ENCODE assay signal across 22 cellular contexts in the genomic region with DNA sequence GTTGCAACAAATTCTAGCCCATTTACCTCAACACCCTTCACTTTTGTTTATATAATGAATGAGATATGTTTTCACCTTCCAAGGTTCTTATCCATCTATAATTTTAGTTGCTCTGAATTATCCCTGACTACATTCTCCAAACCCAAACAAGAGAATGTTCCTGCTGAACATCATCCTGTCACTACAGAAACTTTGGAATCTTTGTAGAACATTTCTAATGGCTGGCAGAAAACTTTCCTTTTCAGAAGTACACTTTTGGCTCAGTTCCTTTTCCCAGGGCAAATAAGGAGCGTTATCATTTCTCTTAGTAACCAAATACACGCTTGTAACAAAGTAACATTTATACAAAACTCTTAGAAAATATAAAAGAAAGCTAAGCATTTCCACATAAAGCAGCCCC.
"Had no signal": no experiment of that assay in that cellular context is flagged by ENCODE, and none has a peak within 500 bp of the region (broad histone marks: within the 10 kb centered on the region; RNA-seq: fewer than 3 reads in every experiment).

No MANE protein-coding gene starts in this region.

- H3K4me3 ChIP-seq: cardiac muscle cell, colonic mucosa, gastroesophageal sphincter, heart left ventricle, left lung, right atrium auricular region, stomach, testis, tibial artery had no signal

- H2AFZ ChIP-seq: parathyroid adenoma had no signal

- H3K9me3 ChIP-seq: colonic mucosa, gastroesophageal sphincter, heart left ventricle, left lung, right atrium auricular region, stomach, testis, tibial artery had no signal

- H3K27ac ChIP-seq: cardiac muscle cell, colonic mucosa, heart left ventricle, left lung, parathyroid adenoma, right atrium auricular region, stomach, testis, tibial artery had no signal

- H3K9ac ChIP-seq: parathyroid adenoma had no signal

- DNase-seq: colonic mucosa; effector memory CD8-positive, alpha-beta T cell; erythroblast; foreskin fibroblast; heart left ventricle; hippocampal formation; left cardiac atrium; left lung; mesendoderm; naive thymus-derived CD4-positive, alpha-beta T cell; nephron progenitor cell; stimulated activated CD4-positive, alpha-beta T cell treated with anti-CD3 and anti-CD28 coated beads, Interleukin-2, amount 100 ng/mL, for 24 hours; stimulated activated CD4-positive, alpha-beta T cell treated with anti-CD3 and anti-CD28 coated beads, Interleukin-4, amount 100 ng/mL, for 24 hours; stimulated activated naive CD4-positive, alpha-beta T cell treated with Interleukin-2 at 50 U/mL for 16 hours; stomach; substantia nigra; testis; tibial artery had no signal

- H3K27me3 ChIP-seq: cardiac muscle cell, colonic mucosa, gastroesophageal sphincter, heart left ventricle, left lung, right atrium auricular region, stomach, testis, tibial artery had no signal

- H3K36me3 ChIP-seq: cardiac muscle cell, colonic mucosa, gastroesophageal sphincter, heart left ventricle, left lung, right atrium auricular region, stomach, tibial artery had no signal

- H3K4me1 ChIP-seq: colonic mucosa, heart left ventricle, left lung, parathyroid adenoma, right atrium auricular region, stomach, testis, tibial artery had no signal
